In the genomic region with DNA sequence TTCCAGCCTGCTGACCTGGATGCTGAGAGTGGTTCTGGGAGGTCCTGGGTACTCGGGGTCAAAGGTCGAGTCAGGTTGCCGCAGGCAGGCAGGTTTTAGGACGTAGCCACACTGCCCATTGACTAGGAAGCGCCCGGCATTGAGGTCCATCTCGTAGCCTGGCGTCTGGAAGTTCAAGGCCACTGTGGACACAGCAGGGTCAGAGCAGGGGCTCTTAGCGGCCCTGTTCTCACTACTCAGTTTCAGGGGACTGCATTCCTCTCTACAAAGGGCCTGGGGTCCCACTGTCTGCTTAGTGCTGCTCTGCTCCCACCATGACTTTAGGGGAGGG, we compare ENCODE assay signal across 13 cellular contexts.
"Had no signal": no experiment of that assay in that cellular context is flagged by ENCODE, and none has a peak within 500 bp of the region (broad histone marks: within the 10 kb centered on the region; RNA-seq: fewer than 3 reads in every experiment).

No MANE protein-coding gene starts in this region.

- H3K4me3 Mint-ChIP-seq: activated CD8-positive, alpha-beta T cell treated with anti-CD3 and anti-CD28 coated beads for 36 hours; activated T-cell treated with anti-CD3 and anti-CD28 coated beads, Interleukin-2, amount 50 U/mL, for 72 hours; naive thymus-derived CD4-positive, alpha-beta T cell; T-cell had no signal

- DNase-seq: activated CD8-positive, alpha-beta memory T cell treated with anti-CD3 and anti-CD28 coated beads, Interleukin-2, amount 50 U/mL, for 4 hours; activated CD8-positive, alpha-beta T cell treated with anti-CD3 and anti-CD28 coated beads for 36 hours; activated T-cell treated with anti-CD3 and anti-CD28 coated beads, Interleukin-2, amount 50 U/mL, for 72 hours; aorta; left cardiac atrium; naive thymus-derived CD4-positive, alpha-beta T cell; stimulated activated CD4-positive, alpha-beta T cell treated with anti-CD3 and anti-CD28 coated beads, Interleukin-12 subunit alpha, Interleukin-12 subunit beta, amount 100 ng/mL, for 4 hours; stimulated activated naive CD4-positive, alpha-beta T cell treated with Interleukin-2 at 50 U/mL for 16 hours; T-cell; T1000 had no signal

- ATAC-seq: activated CD8-positive, alpha-beta T cell treated with anti-CD3 and anti-CD28 coated beads for 36 hours; activated T-cell treated with anti-CD3 and anti-CD28 coated beads, Interleukin-2, amount 50 U/mL, for 72 hours; esophagus mucosa; left cardiac atrium; naive thymus-derived CD4-positive, alpha-beta T cell; sciatic nerve; T-cell had no signal

- H3K27me3 Mint-ChIP-seq: activated CD8-positive, alpha-beta T cell treated with anti-CD3 and anti-CD28 coated beads for 36 hours; naive thymus-derived CD4-positive, alpha-beta T cell; progenitor cell of endocrine pancreas; T-cell had no signal

- H3K27ac Mint-ChIP-seq: activated CD8-positive, alpha-beta T cell treated with anti-CD3 and anti-CD28 coated beads for 36 hours; activated T-cell treated with anti-CD3 and anti-CD28 coated beads, Interleukin-2, amount 50 U/mL, for 72 hours; naive thymus-derived CD4-positive, alpha-beta T cell; progenitor cell of endocrine pancreas; T-cell had no signal

- H3K36me3 Mint-ChIP-seq: naive thymus-derived CD4-positive, alpha-beta T cell had no signal

- H3K9me3 Mint-ChIP-seq: activated CD8-positive, alpha-beta T cell treated with anti-CD3 and anti-CD28 coated beads for 36 hours; activated T-cell treated with anti-CD3 and anti-CD28 coated beads, Interleukin-2, amount 50 U/mL, for 72 hours; naive thymus-derived CD4-positive, alpha-beta T cell; T-cell had no signal

- H3K4me1 Mint-ChIP-seq: naive thymus-derived CD4-positive, alpha-beta T cell; T-cell had no signal
